21 cellular contexts compared by ENCODE assay signal in genomic region chr15:44675911-44676310, GRCh38. TPM values are rescaled to one million over a fixed set of nuclear protein-coding genes. Genes with fewer than 3 reads are reported as not detected.
A peak's percentile ranks its signal among the peaks of the same experiment; 100 is the strongest.
DNase-seq lines count a peak whose midpoint lies in the region; ATAC-seq lines count a peak whose summit lies in the region.
"Had no signal": no experiment of that assay in that cellular context is flagged by ENCODE, and none has a peak within 500 bp of the region (broad histone marks: within the 10 kb centered on the region; RNA-seq: fewer than 3 reads in every experiment).

No MANE protein-coding gene starts in this region.

- peak; percentile 12 for ATAC-seq in activated naive CD8-positive, alpha-beta T cell treated with anti-CD3 and anti-CD28 coated beads, Interleukin-2, amount 10 ng/mL, durations not matched to agents 7 days and 5 days (ENCODE audit: low read depth)
- no peak for ATAC-seq in natural killer cell treated with Interleukin-12 subunit alpha and Interleukin-12 subunit beta and Interleukin-15 and Interleukin-18, amount 100 ng/mL, for 72 hours
- no peak for ATAC-seq in HG03159 (IDR thresholded peaks at IDR 0.05; ENCODE audit: unreplicated experiment)
- ATAC-seq: gastroesophageal sphincter, HCT116 had no signal

- peaks cover 6% of the 10 kb centered on the region for H3K9me3 Mint-ChIP-seq in activated CD4-positive, alpha-beta T cell treated with anti-CD3 and anti-CD28 coated beads, Interleukin-2, amount 10 ng/mL, durations not matched to agents 24 days and 14 days
- peaks cover 0 to 4% (median 3%) of the 10 kb centered on the region in 3 donors for H3K9me3 Mint-ChIP-seq in IgD-negative memory B cell
- no peaks in the 10 kb centered on the region for H3K9me3 Mint-ChIP-seq in activated naive CD8-positive, alpha-beta T cell treated with anti-CD3 and anti-CD28 coated beads, Interleukin-2, amount 10 ng/mL, durations not matched to agents 7 days and 5 days
- peaks cover 6% of the 10 kb centered on the region for H3K9me3 Mint-ChIP-seq in natural killer cell treated with Interleukin-12 subunit alpha and Interleukin-12 subunit beta and Interleukin-15 and Interleukin-18, amount 100 ng/mL, for 72 hours

- intact Hi-C loops in activated CD4-positive, alpha-beta T cell treated with anti-CD3 and anti-CD28 coated beads, Interleukin-2, amount 10 ng/mL, durations not matched to agents 24 days and 14 days (cut with micrococcal nuclease), result loop anchor here (2.0 kb wide), 1 partner anchor 25 kb away; no protein-coding TSS in a partner anchor

- peak; percentile 64 for DNase-seq in activated CD4-positive, alpha-beta T cell treated with anti-CD3 and anti-CD28 coated beads, Interleukin-2, amount 10 ng/mL, durations not matched to agents 24 days and 14 days
- no peak for DNase-seq in activated CD4-positive, alpha-beta T cell treated with anti-CD3 and anti-CD28 coated beads, Interleukin-2, amount 50 U/mL, for 48 hours
- no peak for DNase-seq in activated naive CD8-positive, alpha-beta T cell treated with anti-CD3 and anti-CD28 coated beads, Interleukin-2, amount 10 ng/mL, durations not matched to agents 7 days and 5 days
- no peak for DNase-seq in natural killer cell treated with Interleukin-12 subunit alpha and Interleukin-12 subunit beta and Interleukin-15 and Interleukin-18, amount 100 ng/mL, for 72 hours (ENCODE audit: low spot score)
- DNase-seq in DMS153 (lab: John Stamatoyannopoulos, UW), result no peak
- DNase-seq in KG1 (lab: John Stamatoyannopoulos, UW), result no peak
- DNase-seq: anterior cingulate cortex; central memory CD4-positive, alpha-beta T cell; GDM1; mesendoderm; NCI-H146; NCI-H2171 treated with DMSO at 0.1 percent for 48 hours; NCI-H748 treated with DMSO at 0.1 percent for 48 hours; OCI-M1; posterior cingulate gyrus; SIG-M5 had no signal

- peak overlapping the region; percentile 62 for H3K27ac Mint-ChIP-seq in activated CD4-positive, alpha-beta T cell treated with anti-CD3 and anti-CD28 coated beads, Interleukin-2, amount 10 ng/mL, durations not matched to agents 24 days and 14 days
- H3K27ac Mint-ChIP-seq in IgD-negative memory B cell, result peak overlapping the region; percentile 72 to 95 (median 80)
- H3K27ac Mint-ChIP-seq in activated naive CD8-positive, alpha-beta T cell treated with anti-CD3 and anti-CD28 coated beads, Interleukin-2, amount 10 ng/mL, durations not matched to agents 7 days and 5 days, result peak overlapping the region; percentile 85
- H3K27ac Mint-ChIP-seq in natural killer cell treated with Interleukin-12 subunit alpha and Interleukin-12 subunit beta and Interleukin-15 and Interleukin-18, amount 100 ng/mL, for 72 hours, result peak overlapping the region; percentile 93 to 94

- H3K4me3 Mint-ChIP-seq in activated CD4-positive, alpha-beta T cell treated with anti-CD3 and anti-CD28 coated beads, Interleukin-2, amount 10 ng/mL, durations not matched to agents 24 days and 14 days, result peak overlapping the region; percentile 75
- peak overlapping the region; percentile 41 to 83 (median 64) for H3K4me3 Mint-ChIP-seq in IgD-negative memory B cell
- H3K4me3 Mint-ChIP-seq in activated naive CD8-positive, alpha-beta T cell treated with anti-CD3 and anti-CD28 coated beads, Interleukin-2, amount 10 ng/mL, durations not matched to agents 7 days and 5 days, result peak overlapping the region; percentile 73
- H3K4me3 Mint-ChIP-seq in natural killer cell treated with Interleukin-12 subunit alpha and Interleukin-12 subunit beta and Interleukin-15 and Interleukin-18, amount 100 ng/mL, for 72 hours, result peak overlapping the region; percentile 97

- H3K27me3 Mint-ChIP-seq in activated CD4-positive, alpha-beta T cell treated with anti-CD3 and anti-CD28 coated beads, Interleukin-2, amount 10 ng/mL, durations not matched to agents 24 days and 14 days, result no peaks in the 10 kb centered on the region
- H3K27me3 Mint-ChIP-seq in IgD-negative memory B cell, result no peaks in the 10 kb centered on the region
- no peaks in the 10 kb centered on the region for H3K27me3 Mint-ChIP-seq in activated naive CD8-positive, alpha-beta T cell treated with anti-CD3 and anti-CD28 coated beads, Interleukin-2, amount 10 ng/mL, durations not matched to agents 7 days and 5 days
- no peaks in the 10 kb centered on the region for H3K27me3 Mint-ChIP-seq in natural killer cell treated with Interleukin-12 subunit alpha and Interleukin-12 subunit beta and Interleukin-15 and Interleukin-18, amount 100 ng/mL, for 72 hours

- peaks cover 65% of the 10 kb centered on the region for H3K4me1 Mint-ChIP-seq in activated CD4-positive, alpha-beta T cell treated with anti-CD3 and anti-CD28 coated beads, Interleukin-2, amount 10 ng/mL, durations not matched to agents 24 days and 14 days
- peaks cover 56 to 69% (median 68%) of the 10 kb centered on the region in 3 donors for H3K4me1 Mint-ChIP-seq in IgD-negative memory B cell
- peaks cover 61% of the 10 kb centered on the region for H3K4me1 Mint-ChIP-seq in activated naive CD8-positive, alpha-beta T cell treated with anti-CD3 and anti-CD28 coated beads, Interleukin-2, amount 10 ng/mL, durations not matched to agents 7 days and 5 days
- peaks cover 62 to 71% of the 10 kb centered on the region in 2 donors for H3K4me1 Mint-ChIP-seq in natural killer cell treated with Interleukin-12 subunit alpha and Interleukin-12 subunit beta and Interleukin-15 and Interleukin-18, amount 100 ng/mL, for 72 hours (ENCODE audit: low read depth in 2 of 2)

- peaks cover 5% of the 10 kb centered on the region for H3K36me3 Mint-ChIP-seq in activated CD4-positive, alpha-beta T cell treated with anti-CD3 and anti-CD28 coated beads, Interleukin-2, amount 10 ng/mL, durations not matched to agents 24 days and 14 days (ENCODE audit: low read depth)
- peaks cover 3% of the 10 kb centered on the region for H3K36me3 Mint-ChIP-seq in IgD-negative memory B cell
- peaks cover 18% of the 10 kb centered on the region for H3K36me3 Mint-ChIP-seq in activated naive CD8-positive, alpha-beta T cell treated with anti-CD3 and anti-CD28 coated beads, Interleukin-2, amount 10 ng/mL, durations not matched to agents 7 days and 5 days
- H3K36me3 Mint-ChIP-seq in natural killer cell treated with Interleukin-12 subunit alpha and Interleukin-12 subunit beta and Interleukin-15 and Interleukin-18, amount 100 ng/mL, for 72 hours, result peaks cover 5% of the 10 kb centered on the region

- POLR2A ChIA-PET in activated naive CD8-positive, alpha-beta T cell treated with anti-CD3 and anti-CD28 coated beads, Interleukin-2, amount 10 ng/mL, durations not matched to agents 7 days and 5 days (lab: Charles Lee), result interaction anchor here (2.9 to 17.5 kb wide), 5 partner anchors 11 to 53 kb away, joined by 17 to 1234 read pairs (median 150); partner anchors contain the start of genes B2M, PATL2 and SPG11

RNA-seq across cellular contexts. Expression of gene SPG11, which starts 12.4 kb away (rescaled TPM):
- 67.2 and 68.0 TPM in 2 replicates for total RNA-seq in activated CD4-positive, alpha-beta T cell treated with anti-CD3 and anti-CD28 coated beads, Interleukin-2, amount 10 ng/mL, durations not matched to agents 24 days and 14 days
- polyA plus RNA-seq in IgD-negative memory B cell, result 41.7 TPM
- 100 to 1,000 TPM; 110 TPM for total RNA-seq in activated naive CD8-positive, alpha-beta T cell treated with anti-CD3 and anti-CD28 coated beads, Interleukin-2, amount 10 ng/mL, durations not matched to agents 7 days and 5 days
- 100 to 1,000 TPM in 1 of 2 donors, 10 to 100 TPM in 1; 86.2 to 114 TPM for total RNA-seq in natural killer cell treated with Interleukin-12 subunit alpha and Interleukin-12 subunit beta and Interleukin-15 and Interleukin-18, amount 100 ng/mL, for 72 hours

RNA-seq across cellular contexts. Expression of gene PATL2, which starts 35.2 kb away (rescaled TPM):
- total RNA-seq in activated CD4-positive, alpha-beta T cell treated with anti-CD3 and anti-CD28 coated beads, Interleukin-2, amount 10 ng/mL, durations not matched to agents 24 days and 14 days, result 10.9 and 13.5 TPM in 2 replicates
- 17.7 TPM for polyA plus RNA-seq in IgD-negative memory B cell
- total RNA-seq in activated naive CD8-positive, alpha-beta T cell treated with anti-CD3 and anti-CD28 coated beads, Interleukin-2, amount 10 ng/mL, durations not matched to agents 7 days and 5 days, result 10 to 100 TPM; 55.2 TPM
- total RNA-seq in natural killer cell treated with Interleukin-12 subunit alpha and Interleukin-12 subunit beta and Interleukin-15 and Interleukin-18, amount 100 ng/mL, for 72 hours, result 10 to 100 TPM; 13.0 to 19.1 TPM
- polyA plus RNA-seq: neural cell had no signal

RNA-seq across cellular contexts. Expression of gene B2M, which starts 35.4 kb away (rescaled TPM):
- total RNA-seq in activated CD4-positive, alpha-beta T cell treated with anti-CD3 and anti-CD28 coated beads, Interleukin-2, amount 10 ng/mL, durations not matched to agents 24 days and 14 days, result 4,380 and 4,481 TPM in 2 replicates
- 23,226 TPM for polyA plus RNA-seq in IgD-negative memory B cell
- total RNA-seq in activated naive CD8-positive, alpha-beta T cell treated with anti-CD3 and anti-CD28 coated beads, Interleukin-2, amount 10 ng/mL, durations not matched to agents 7 days and 5 days, result 1,000 to 10,000 TPM; 7,848 to 8,493 TPM
- total RNA-seq in natural killer cell treated with Interleukin-12 subunit alpha and Interleukin-12 subunit beta and Interleukin-15 and Interleukin-18, amount 100 ng/mL, for 72 hours, result 1,000 to 10,000 TPM; 2,989 to 7,967 TPM
